In genomic region chr1:90854559-90854958, GRCh38 we compare ENCODE assay signal across 19 cellular contexts.
"Had no signal": no experiment of that assay in that cellular context is flagged by ENCODE, and none has a peak within 500 bp of the region (broad histone marks: within the 10 kb centered on the region; RNA-seq: fewer than 3 reads in every experiment).

No MANE protein-coding gene starts in this region.

- ATAC-seq: activated CD8-positive, alpha-beta memory T cell treated with anti-CD3 and anti-CD28 coated beads, Interleukin-2, amount 10 ng/mL, durations not matched to agents 7 days and 5 days; mucosa of descending colon; psoas muscle; sciatic nerve; WTC11 had no signal

- DNase-seq: activated CD4-positive, alpha-beta memory T cell treated with anti-CD3 and anti-CD28 coated beads for 36 hours; activated CD4-positive, alpha-beta T cell treated with anti-CD3 and anti-CD28 coated beads for 4 hours; activated CD8-positive, alpha-beta memory T cell treated with anti-CD3 and anti-CD28 coated beads, Interleukin-2, amount 10 ng/mL, durations not matched to agents 7 days and 5 days; activated naive CD4-positive, alpha-beta T cell treated with Interleukin-2 at 50 U/mL for 16 hours; activated naive CD8-positive, alpha-beta T cell treated with anti-CD3 and anti-CD28 coated beads, Interleukin-2, amount 10 ng/mL, durations not matched to agents 7 days and 5 days; amygdala; dermis blood vessel endothelial cell; effector memory CD4-positive, alpha-beta T cell; esophagus squamous epithelium; mesenchymal stem cell; mucosa of descending colon; naive B cell; ovary; psoas muscle; stimulated activated CD4-positive, alpha-beta T cell treated with anti-CD3 and anti-CD28 coated beads, Interleukin-4, amount 100 ng/mL, for 1 hour; stomach; trophoblast cell had no signal
